In the genomic region with DNA sequence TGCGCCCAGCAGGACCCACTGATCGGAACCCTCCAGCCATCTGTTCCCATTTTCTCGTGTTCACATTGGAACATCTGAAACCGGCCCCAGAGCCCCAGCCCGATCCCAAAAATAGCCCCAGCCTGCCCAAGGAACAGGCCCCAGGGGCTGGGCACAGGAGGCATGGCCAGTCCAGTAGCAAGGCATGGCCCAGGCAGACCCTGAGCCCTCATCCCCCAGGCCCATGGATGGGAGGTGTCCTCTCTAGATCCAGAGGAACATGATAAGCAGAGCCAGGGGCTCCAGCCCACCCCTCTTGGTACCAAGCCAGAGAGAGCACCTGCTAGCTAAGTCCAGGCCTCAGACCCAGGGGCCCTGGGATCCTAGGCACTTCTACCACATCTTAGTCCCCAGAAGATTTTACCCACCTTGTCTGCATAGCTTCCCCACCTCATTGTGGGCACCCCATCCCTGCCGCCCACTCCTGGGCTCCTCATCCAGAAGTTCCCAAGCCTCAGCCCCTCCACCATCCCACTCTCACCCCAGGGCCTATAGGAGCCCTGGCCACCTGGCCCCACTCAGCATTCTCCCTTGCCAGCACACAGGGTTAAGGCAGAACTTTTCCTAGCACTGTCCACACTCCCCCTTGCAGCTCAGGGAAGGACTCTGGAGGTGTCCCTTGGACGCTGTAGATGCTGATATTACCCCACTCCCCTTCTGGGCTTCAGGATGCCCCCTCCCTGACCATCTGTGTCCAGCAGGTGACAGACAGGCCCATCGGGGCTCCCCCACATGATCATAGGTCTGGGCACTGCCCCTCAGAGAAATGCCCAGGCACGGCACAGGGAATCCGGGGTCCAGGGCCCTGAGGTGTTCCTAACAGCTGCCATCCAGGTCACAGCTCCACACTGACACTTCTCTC, we compare ENCODE assay signal across 2 cellular contexts.
A peak's percentile ranks its signal among the peaks of the same experiment; 100 is the strongest.
TF ChIP-seq lines count a peak whose summit lies in the region.

No MANE protein-coding gene starts in this region.

TF ChIP-seq in K562, 482 proteins besides CTCF, POLR2A, EP300 and RAD21:
- TF ChIP-seq ZNF785 (CRISPR knock-in tag; IDR thresholded peaks at IDR 0.05), result no peak
- TF ChIP-seq ZNF124 (CRISPR knock-in tag; IDR thresholded peaks at IDR 0.05), result no peak
- TF ChIP-seq, protein P1, sequence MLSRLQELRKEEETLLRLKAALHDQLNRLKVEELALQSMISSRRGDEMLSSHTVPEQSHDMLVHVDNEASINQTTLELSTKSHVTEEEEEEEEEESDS (CRISPR knock-in tag; IDR thresholded peaks at IDR 0.05), result no peak
- TF ChIP-seq RBFOX2 (IDR thresholded peaks at IDR 0.05; ENCODE audit: low read depth, low read length), result 0 out of 2 replicates have a peak, but pooled peaks have one; percentile 10
TF ChIP-seq in K562: peak in this region for 1.

TF ChIP-seq in liver, 16 proteins besides CTCF, POLR2A, EP300 and RAD21:
- TF ChIP-seq TAF1 (conservative IDR thresholded peaks at IDR 0.05), result no peak
- TF ChIP-seq FOXA2 (IDR thresholded peaks at IDR 0.05), result no peak
- no peak for TF ChIP-seq SP1 (IDR thresholded peaks at IDR 0.05)
- TF ChIP-seq RXRA (IDR thresholded peaks at IDR 0.05), result no peak
- no peak for TF ChIP-seq EGR1 (IDR thresholded peaks at IDR 0.05; ENCODE audit: low read depth in 2 of 2)
- TF ChIP-seq, protein P2, sequence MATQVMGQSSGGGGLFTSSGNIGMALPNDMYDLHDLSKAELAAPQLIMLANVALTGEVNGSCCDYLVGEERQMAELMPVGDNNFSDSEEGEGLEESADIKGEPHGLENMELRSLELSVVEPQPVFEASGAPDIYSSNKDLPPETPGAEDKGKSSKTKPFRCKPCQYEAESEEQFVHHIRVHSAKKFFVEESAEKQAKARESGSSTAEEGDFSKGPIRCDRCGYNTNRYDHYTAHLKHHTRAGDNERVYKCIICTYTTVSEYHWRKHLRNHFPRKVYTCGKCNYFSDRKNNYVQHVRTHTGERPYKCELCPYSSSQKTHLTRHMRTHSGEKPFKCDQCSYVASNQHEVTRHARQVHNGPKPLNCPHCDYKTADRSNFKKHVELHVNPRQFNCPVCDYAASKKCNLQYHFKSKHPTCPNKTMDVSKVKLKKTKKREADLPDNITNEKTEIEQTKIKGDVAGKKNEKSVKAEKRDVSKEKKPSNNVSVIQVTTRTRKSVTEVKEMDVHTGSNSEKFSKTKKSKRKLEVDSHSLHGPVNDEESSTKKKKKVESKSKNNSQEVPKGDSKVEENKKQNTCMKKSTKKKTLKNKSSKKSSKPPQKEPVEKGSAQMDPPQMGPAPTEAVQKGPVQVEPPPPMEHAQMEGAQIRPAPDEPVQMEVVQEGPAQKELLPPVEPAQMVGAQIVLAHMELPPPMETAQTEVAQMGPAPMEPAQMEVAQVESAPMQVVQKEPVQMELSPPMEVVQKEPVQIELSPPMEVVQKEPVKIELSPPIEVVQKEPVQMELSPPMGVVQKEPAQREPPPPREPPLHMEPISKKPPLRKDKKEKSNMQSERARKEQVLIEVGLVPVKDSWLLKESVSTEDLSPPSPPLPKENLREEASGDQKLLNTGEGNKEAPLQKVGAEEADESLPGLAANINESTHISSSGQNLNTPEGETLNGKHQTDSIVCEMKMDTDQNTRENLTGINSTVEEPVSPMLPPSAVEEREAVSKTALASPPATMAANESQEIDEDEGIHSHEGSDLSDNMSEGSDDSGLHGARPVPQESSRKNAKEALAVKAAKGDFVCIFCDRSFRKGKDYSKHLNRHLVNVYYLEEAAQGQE (IDR thresholded peaks at IDR 0.05), result no peak
- no peak for TF ChIP-seq GABPA (IDR thresholded peaks at IDR 0.05 in 1 of 2, conservative IDR thresholded peaks at IDR 0.05 in 1 of 2)
- TF ChIP-seq YY1 (IDR thresholded peaks at IDR 0.05), result no peak
- TF ChIP-seq, protein P3, sequence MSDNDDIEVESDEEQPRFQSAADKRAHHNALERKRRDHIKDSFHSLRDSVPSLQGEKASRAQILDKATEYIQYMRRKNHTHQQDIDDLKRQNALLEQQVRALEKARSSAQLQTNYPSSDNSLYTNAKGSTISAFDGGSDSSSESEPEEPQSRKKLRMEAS (IDR thresholded peaks at IDR 0.05), result no peak
- TF ChIP-seq FOXA1 (IDR thresholded peaks at IDR 0.05), result no peak
- no peak for TF ChIP-seq HNF4G (IDR thresholded peaks at IDR 0.05)
- TF ChIP-seq, protein P4, sequence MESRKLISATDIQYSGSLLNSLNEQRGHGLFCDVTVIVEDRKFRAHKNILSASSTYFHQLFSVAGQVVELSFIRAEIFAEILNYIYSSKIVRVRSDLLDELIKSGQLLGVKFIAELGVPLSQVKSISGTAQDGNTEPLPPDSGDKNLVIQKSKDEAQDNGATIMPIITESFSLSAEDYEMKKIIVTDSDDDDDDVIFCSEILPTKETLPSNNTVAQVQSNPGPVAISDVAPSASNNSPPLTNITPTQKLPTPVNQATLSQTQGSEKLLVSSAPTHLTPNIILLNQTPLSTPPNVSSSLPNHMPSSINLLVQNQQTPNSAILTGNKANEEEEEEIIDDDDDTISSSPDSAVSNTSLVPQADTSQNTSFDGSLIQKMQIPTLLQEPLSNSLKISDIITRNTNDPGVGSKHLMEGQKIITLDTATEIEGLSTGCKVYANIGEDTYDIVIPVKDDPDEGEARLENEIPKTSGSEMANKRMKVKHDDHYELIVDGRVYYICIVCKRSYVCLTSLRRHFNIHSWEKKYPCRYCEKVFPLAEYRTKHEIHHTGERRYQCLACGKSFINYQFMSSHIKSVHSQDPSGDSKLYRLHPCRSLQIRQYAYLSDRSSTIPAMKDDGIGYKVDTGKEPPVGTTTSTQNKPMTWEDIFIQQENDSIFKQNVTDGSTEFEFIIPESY (IDR thresholded peaks at IDR 0.05), result no peak
- no peak for TF ChIP-seq JUND (IDR thresholded peaks at IDR 0.05)
- TF ChIP-seq, protein P5, sequence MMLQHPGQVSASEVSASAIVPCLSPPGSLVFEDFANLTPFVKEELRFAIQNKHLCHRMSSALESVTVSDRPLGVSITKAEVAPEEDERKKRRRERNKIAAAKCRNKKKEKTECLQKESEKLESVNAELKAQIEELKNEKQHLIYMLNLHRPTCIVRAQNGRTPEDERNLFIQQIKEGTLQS (IDR thresholded peaks at IDR 0.05), result no peak
- TF ChIP-seq HNF4A (conservative IDR thresholded peaks at IDR 0.05), result no peak
- TF ChIP-seq NR2F2 (IDR thresholded peaks at IDR 0.05), result no peak
